In the genomic region with DNA sequence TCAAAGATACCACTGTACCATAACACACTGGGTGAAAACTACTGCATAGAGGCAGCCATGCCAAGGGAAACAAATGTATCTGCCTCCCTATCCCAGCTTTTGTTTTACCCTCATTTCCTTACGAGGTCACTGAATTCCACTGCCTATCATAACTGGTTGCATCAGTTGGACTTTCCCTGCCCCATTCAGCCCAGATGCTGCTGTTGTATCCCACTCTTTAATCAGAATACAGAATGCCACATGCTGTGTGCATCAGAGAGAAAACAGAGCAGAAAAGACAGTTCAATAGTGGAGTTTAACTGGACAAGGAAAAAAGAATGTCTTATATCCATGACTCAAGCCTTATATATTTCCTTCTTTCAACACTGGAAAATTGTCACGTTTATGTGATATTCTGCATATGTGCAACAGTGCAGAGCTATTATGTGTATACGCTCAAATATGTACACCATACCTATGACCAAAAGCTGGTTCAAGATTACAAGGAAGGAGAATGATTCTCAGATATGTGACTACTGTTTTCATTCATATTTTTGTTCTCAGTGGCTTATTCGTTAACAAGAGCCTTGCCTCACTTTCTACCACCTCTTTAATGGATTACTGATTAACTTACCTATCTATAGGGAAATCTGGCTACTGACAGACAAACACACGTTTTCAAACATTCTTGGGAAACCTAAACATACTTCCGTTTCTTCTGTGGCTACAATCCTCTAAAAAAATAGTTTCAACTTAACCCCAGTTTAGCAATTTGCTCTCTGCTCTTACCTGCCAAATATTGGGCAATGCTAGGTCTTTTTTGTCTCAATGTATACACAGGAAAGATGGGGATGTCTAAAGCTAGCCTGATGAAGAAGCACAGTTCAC, we compare ENCODE assay signal across 1 cellular context.
TF ChIP-seq lines count a peak whose summit lies in the region.

No MANE protein-coding gene starts in this region.

TF ChIP-seq in HepG2, 621 proteins besides CTCF, POLR2A, EP300 and RAD21 (continued from another document and continues in another):
- TF ChIP-seq PPARG (CRISPR knock-in tag; conservative IDR thresholded peaks at IDR 0.05) (peak; percentile 100), ZNF256 (CRISPR knock-in tag; conservative IDR thresholded peaks at IDR 0.05) (no peak), SOX6 (IDR thresholded peaks at IDR 0.05) (no peak), SOX6 (CRISPR knock-in tag; IDR thresholded peaks at IDR 0.05) (peak; percentile 88), GFI1 (CRISPR knock-in tag; IDR thresholded peaks at IDR 0.05; ENCODE audit: borderline replicate concordance) (peak; percentile 65), NCOA1 (CRISPR knock-in tag; IDR thresholded peaks at IDR 0.05) (0 out of 2 replicates have a peak, but pooled peaks have one; percentile 47), ZKSCAN8 (CRISPR knock-in tag; IDR thresholded peaks at IDR 0.05; ENCODE audit: borderline replicate concordance) (peak; percentile 76), MIXL1 (CRISPR knock-in tag; IDR thresholded peaks at IDR 0.05) (peak; percentile 53; the same call in 1 of the 2 replicates), SRF (IDR thresholded peaks at IDR 0.05; ENCODE audit: low read depth, low read length) (peak; percentile 51; the same call in 1 of the 2 replicates), GATA4 (IDR thresholded peaks at IDR 0.05; ENCODE audit: borderline replicate concordance, low read depth) (peak; percentile 97), KDM3A (CRISPR knock-in tag; IDR thresholded peaks at IDR 0.05; ENCODE audit: low read depth) (0 out of 2 replicates have a peak, but pooled peaks have one; percentile 32), ZNF12 (CRISPR knock-in tag; IDR thresholded peaks at IDR 0.05) (peak; percentile 81), GATAD2A (CRISPR knock-in tag; IDR thresholded peaks at IDR 0.05) (peak; percentile 93), TBL1XR1 (IDR thresholded peaks at IDR 0.05; ENCODE audit: borderline replicate concordance, low read length, partially characterized antibody) (peak; percentile 79), PAWR (CRISPR knock-in tag; IDR thresholded peaks at IDR 0.05; ENCODE audit: borderline replicate concordance) (no peak), FOXK2 (IDR thresholded peaks at IDR 0.05) (0 out of 2 replicates have a peak, but pooled peaks have one; percentile 13), HMGA1 (CRISPR knock-in tag; conservative IDR thresholded peaks at IDR 0.05) (no peak), ZBTB21 (CRISPR knock-in tag; IDR thresholded peaks at IDR 0.05) (no peak), ONECUT2 (CRISPR knock-in tag; IDR thresholded peaks at IDR 0.05) (peak; percentile 66), GZF1 (CRISPR knock-in tag; IDR thresholded peaks at IDR 0.05) (no peak), MIER3 (CRISPR knock-in tag; IDR thresholded peaks at IDR 0.05; ENCODE audit: borderline replicate concordance) (0 out of 2 replicates have a peak, but pooled peaks have one; percentile 22), MED13 (CRISPR knock-in tag; IDR thresholded peaks at IDR 0.05) (peak; percentile 99), HDAC1 (CRISPR knock-in tag; IDR thresholded peaks at IDR 0.05) (peak; percentile 72), PHF21A (CRISPR knock-in tag; IDR thresholded peaks at IDR 0.05) (peak; percentile 58), ELF1 (CRISPR knock-in tag; IDR thresholded peaks at IDR 0.05) (peak; percentile 58; the same call in 1 of the 2 replicates), SOX13 (IDR thresholded peaks at IDR 0.05) (peak; percentile 78), SOX13 (CRISPR knock-in tag; conservative IDR thresholded peaks at IDR 0.05 in 1 of 2, IDR thresholded peaks at IDR 0.05 in 1 of 2) (peak in 1 of 2 experiments; percentile 93; a peak in 2 of 4 replicates), ZNF7 (CRISPR knock-in tag; IDR thresholded peaks at IDR 0.05) (no peak), MZF1 (CRISPR knock-in tag; IDR thresholded peaks at IDR 0.05; ENCODE audit: borderline replicate concordance) (no peak)
- TF ChIP-seq, protein P1, sequence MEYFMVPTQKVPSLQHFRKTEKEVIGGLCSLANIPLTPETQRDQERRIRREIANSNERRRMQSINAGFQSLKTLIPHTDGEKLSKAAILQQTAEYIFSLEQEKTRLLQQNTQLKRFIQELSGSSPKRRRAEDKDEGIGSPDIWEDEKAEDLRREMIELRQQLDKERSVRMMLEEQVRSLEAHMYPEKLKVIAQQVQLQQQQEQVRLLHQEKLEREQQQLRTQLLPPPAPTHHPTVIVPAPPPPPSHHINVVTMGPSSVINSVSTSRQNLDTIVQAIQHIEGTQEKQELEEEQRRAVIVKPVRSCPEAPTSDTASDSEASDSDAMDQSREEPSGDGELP (IDR thresholded peaks at IDR 0.05; ENCODE audit: borderline replicate concordance, low read depth): no peak
- TF ChIP-seq, protein P2, sequence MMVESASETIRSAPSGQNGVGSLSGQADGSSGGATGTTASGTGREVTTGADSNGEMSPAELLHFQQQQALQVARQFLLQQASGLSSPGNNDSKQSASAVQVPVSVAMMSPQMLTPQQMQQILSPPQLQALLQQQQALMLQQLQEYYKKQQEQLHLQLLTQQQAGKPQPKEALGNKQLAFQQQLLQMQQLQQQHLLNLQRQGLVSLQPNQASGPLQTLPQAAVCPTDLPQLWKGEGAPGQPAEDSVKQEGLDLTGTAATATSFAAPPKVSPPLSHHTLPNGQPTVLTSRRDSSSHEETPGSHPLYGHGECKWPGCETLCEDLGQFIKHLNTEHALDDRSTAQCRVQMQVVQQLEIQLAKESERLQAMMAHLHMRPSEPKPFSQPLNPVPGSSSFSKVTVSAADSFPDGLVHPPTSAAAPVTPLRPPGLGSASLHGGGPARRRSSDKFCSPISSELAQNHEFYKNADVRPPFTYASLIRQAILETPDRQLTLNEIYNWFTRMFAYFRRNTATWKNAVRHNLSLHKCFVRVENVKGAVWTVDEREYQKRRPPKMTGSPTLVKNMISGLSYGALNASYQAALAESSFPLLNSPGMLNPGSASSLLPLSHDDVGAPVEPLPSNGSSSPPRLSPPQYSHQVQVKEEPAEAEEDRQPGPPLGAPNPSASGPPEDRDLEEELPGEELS (CRISPR knock-in tag; IDR thresholded peaks at IDR 0.05): peak; percentile 92
- TF ChIP-seq, protein P3, sequence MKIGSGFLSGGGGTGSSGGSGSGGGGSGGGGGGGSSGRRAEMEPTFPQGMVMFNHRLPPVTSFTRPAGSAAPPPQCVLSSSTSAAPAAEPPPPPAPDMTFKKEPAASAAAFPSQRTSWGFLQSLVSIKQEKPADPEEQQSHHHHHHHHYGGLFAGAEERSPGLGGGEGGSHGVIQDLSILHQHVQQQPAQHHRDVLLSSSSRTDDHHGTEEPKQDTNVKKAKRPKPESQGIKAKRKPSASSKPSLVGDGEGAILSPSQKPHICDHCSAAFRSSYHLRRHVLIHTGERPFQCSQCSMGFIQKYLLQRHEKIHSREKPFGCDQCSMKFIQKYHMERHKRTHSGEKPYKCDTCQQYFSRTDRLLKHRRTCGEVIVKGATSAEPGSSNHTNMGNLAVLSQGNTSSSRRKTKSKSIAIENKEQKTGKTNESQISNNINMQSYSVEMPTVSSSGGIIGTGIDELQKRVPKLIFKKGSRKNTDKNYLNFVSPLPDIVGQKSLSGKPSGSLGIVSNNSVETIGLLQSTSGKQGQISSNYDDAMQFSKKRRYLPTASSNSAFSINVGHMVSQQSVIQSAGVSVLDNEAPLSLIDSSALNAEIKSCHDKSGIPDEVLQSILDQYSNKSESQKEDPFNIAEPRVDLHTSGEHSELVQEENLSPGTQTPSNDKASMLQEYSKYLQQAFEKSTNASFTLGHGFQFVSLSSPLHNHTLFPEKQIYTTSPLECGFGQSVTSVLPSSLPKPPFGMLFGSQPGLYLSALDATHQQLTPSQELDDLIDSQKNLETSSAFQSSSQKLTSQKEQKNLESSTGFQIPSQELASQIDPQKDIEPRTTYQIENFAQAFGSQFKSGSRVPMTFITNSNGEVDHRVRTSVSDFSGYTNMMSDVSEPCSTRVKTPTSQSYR (CRISPR knock-in tag; IDR thresholded peaks at IDR 0.05; ENCODE audit: borderline replicate concordance): peak; percentile 32; the same call in 1 of the 2 replicates
- TF ChIP-seq, protein P4, sequence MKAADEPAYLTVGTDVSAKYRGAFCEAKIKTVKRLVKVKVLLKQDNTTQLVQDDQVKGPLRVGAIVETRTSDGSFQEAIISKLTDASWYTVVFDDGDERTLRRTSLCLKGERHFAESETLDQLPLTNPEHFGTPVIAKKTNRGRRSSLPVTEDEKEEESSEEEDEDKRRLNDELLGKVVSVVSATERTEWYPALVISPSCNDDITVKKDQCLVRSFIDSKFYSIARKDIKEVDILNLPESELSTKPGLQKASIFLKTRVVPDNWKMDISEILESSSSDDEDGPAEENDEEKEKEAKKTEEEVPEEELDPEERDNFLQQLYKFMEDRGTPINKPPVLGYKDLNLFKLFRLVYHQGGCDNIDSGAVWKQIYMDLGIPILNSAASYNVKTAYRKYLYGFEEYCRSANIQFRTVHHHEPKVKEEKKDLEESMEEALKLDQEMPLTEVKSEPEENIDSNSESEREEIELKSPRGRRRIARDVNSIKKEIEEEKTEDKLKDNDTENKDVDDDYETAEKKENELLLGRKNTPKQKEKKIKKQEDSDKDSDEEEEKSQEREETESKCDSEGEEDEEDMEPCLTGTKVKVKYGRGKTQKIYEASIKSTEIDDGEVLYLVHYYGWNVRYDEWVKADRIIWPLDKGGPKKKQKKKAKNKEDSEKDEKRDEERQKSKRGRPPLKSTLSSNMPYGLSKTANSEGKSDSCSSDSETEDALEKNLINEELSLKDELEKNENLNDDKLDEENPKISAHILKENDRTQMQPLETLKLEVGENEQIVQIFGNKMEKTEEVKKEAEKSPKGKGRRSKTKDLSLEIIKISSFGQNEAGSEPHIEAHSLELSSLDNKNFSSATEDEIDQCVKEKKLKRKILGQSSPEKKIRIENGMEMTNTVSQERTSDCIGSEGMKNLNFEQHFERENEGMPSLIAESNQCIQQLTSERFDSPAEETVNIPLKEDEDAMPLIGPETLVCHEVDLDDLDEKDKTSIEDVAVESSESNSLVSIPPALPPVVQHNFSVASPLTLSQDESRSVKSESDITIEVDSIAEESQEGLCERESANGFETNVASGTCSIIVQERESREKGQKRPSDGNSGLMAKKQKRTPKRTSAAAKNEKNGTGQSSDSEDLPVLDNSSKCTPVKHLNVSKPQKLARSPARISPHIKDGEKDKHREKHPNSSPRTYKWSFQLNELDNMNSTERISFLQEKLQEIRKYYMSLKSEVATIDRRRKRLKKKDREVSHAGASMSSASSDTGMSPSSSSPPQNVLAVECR (CRISPR knock-in tag; IDR thresholded peaks at IDR 0.05; ENCODE audit: borderline replicate concordance): no peak
- TF ChIP-seq, protein P5, sequence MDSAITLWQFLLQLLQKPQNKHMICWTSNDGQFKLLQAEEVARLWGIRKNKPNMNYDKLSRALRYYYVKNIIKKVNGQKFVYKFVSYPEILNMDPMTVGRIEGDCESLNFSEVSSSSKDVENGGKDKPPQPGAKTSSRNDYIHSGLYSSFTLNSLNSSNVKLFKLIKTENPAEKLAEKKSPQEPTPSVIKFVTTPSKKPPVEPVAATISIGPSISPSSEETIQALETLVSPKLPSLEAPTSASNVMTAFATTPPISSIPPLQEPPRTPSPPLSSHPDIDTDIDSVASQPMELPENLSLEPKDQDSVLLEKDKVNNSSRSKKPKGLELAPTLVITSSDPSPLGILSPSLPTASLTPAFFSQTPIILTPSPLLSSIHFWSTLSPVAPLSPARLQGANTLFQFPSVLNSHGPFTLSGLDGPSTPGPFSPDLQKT (CRISPR knock-in tag; IDR thresholded peaks at IDR 0.05; ENCODE audit: borderline replicate concordance): no peak
- TF ChIP-seq, protein P6, sequence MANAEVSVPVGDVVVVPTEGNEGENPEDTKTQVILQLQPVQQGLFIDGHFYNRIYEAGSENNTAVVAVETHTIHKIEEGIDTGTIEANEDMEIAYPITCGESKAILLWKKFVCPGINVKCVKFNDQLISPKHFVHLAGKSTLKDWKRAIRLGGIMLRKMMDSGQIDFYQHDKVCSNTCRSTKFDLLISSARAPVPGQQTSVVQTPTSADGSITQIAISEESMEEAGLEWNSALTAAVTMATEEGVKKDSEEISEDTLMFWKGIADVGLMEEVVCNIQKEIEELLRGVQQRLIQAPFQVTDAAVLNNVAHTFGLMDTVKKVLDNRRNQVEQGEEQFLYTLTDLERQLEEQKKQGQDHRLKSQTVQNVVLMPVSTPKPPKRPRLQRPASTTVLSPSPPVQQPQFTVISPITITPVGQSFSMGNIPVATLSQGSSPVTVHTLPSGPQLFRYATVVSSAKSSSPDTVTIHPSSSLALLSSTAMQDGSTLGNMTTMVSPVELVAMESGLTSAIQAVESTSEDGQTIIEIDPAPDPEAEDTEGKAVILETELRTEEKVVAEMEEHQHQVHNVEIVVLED (CRISPR knock-in tag; IDR thresholded peaks at IDR 0.05; ENCODE audit: borderline replicate concordance): no peak
- TF ChIP-seq, protein P7, sequence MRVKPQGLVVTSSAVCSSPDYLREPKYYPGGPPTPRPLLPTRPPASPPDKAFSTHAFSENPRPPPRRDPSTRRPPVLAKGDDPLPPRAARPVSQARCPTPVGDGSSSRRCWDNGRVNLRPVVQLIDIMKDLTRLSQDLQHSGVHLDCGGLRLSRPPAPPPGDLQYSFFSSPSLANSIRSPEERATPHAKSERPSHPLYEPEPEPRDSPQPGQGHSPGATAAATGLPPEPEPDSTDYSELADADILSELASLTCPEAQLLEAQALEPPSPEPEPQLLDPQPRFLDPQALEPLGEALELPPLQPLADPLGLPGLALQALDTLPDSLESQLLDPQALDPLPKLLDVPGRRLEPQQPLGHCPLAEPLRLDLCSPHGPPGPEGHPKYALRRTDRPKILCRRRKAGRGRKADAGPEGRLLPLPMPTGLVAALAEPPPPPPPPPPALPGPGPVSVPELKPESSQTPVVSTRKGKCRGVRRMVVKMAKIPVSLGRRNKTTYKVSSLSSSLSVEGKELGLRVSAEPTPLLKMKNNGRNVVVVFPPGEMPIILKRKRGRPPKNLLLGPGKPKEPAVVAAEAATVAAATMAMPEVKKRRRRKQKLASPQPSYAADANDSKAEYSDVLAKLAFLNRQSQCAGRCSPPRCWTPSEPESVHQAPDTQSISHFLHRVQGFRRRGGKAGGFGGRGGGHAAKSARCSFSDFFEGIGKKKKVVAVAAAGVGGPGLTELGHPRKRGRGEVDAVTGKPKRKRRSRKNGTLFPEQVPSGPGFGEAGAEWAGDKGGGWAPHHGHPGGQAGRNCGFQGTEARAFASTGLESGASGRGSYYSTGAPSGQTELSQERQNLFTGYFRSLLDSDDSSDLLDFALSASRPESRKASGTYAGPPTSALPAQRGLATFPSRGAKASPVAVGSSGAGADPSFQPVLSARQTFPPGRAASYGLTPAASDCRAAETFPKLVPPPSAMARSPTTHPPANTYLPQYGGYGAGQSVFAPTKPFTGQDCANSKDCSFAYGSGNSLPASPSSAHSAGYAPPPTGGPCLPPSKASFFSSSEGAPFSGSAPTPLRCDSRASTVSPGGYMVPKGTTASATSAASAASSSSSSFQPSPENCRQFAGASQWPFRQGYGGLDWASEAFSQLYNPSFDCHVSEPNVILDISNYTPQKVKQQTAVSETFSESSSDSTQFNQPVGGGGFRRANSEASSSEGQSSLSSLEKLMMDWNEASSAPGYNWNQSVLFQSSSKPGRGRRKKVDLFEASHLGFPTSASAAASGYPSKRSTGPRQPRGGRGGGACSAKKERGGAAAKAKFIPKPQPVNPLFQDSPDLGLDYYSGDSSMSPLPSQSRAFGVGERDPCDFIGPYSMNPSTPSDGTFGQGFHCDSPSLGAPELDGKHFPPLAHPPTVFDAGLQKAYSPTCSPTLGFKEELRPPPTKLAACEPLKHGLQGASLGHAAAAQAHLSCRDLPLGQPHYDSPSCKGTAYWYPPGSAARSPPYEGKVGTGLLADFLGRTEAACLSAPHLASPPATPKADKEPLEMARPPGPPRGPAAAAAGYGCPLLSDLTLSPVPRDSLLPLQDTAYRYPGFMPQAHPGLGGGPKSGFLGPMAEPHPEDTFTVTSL (CRISPR knock-in tag; IDR thresholded peaks at IDR 0.05; ENCODE audit: borderline replicate concordance): peak; percentile 95
